8 cellular contexts compared by ENCODE assay signal in the genomic region with DNA sequence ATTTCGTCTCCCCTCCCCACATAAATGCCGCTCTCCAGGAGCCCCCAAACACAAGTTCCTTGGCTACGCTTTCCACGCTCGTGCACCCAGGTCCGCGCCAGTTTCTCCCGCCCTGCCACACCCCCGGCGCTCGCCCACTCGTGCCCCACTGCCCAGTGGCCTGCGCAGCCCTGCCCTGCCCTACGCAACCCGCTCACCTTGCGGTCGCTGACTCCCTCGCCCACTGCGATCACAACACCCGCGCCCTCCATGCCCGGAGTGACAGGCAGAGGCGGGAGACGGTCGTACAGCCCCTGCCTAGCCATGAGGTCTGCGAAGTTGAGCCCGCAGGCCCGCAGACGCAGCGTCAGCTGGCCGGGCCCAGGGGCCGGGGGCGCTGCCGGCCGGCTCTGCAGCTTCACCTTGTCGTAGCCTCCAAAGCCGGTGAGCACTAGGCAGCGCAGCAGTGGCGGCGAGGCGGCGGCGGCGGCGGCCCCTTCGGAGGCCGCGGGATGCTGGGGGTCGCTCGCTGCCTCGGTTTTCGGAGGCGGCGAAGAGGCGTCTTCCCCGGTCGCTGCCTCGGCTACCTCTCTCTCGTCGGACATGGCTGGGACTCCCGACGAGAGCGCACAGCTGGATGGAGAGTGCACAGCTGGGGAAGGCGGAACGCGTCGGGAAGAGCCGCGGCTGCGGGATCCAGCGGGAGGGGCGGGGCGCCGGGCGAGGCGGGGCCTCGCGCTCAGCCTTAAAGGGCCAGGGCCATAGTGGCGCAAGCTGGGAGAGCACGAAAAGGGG. TPM values are rescaled to one million over a fixed set of nuclear protein-coding genes. Genes with fewer than 3 reads are reported as not detected.
A peak's percentile ranks its signal among the peaks of the same experiment; 100 is the strongest.
DNase-seq lines count a peak whose midpoint lies in the region; ATAC-seq, FAIRE-seq and TF ChIP-seq lines count a peak whose summit lies in the region.

Gene VAT1 (minus strand): TSS at position 647 of the 774 bp plus-strand sequence. CDS start 63 bp downstream, at position 584.

- peaks cover 3% of the 10 kb centered on the region for H3K27me3 Mint-ChIP-seq in neural crest cell (ENCODE audit: low read depth)

- no peaks in the 10 kb centered on the region for H3K27me3 ChIP-seq in testis

- H3K4me1 Mint-ChIP-seq in neural crest cell = peaks cover 52% of the 10 kb centered on the region

- peaks cover 22% of the 10 kb centered on the region for H3K4me1 ChIP-seq in testis

- DNase-seq in GF-D8 (lab: John Stamatoyannopoulos, UW) (peak; percentile 51), LoVo (ENCODE audit: low spot score) (peak; percentile 84), SK-N-DZ (ENCODE audit: low spot score) (peak; percentile 82), frontal cortex (ENCODE audit: low spot score in 2 of 2) (peak; percentile 85 to 87), neural crest cell (ENCODE audit: low read depth, low spot score) (peak; percentile 70), testis (peak; percentile 89)
- peak; percentile 71 for DNase-seq in activated naive CD4-positive, alpha-beta T cell treated with anti-CD3 and anti-CD28 coated beads, Interleukin-2, amount 50 U/mL, for 16 hours

- H3K4me3 ChIP-seq in testis = peak within 1 kb of the TSS; percentile 95 to 98

- no peak for ATAC-seq in HG03521 (IDR thresholded peaks at IDR 0.05; ENCODE audit: unreplicated experiment)

- TF ChIP-seq POLR2A in testis (IDR thresholded peaks at IDR 0.05) = no peak

- peak within 1 kb of the TSS; percentile 94 for H3K27ac Mint-ChIP-seq in neural crest cell (ENCODE audit: unreplicated experiment)

- TF ChIP-seq CTCF in neural crest cell (conservative IDR thresholded peaks at IDR 0.05) = no peak
- no peak for TF ChIP-seq CTCF in testis (IDR thresholded peaks at IDR 0.05)

- intact Hi-C loops in testis (cut with DNase I; ENCODE audit: low total_unique reads) = no loop called here

- WGBS in testis, 2 donors = 0 to 1% methylated on average over 19 to 56 of the region's 80 CpGs

- peak within 1 kb of the TSS; percentile 91 for H3K4me3 Mint-ChIP-seq in neural crest cell

- peak within 1 kb of the TSS; percentile 94 to 96 for H3K27ac ChIP-seq in testis

- peaks cover 2% of the 10 kb centered on the region for H3K36me3 Mint-ChIP-seq in neural crest cell (ENCODE audit: low read depth)

- no peaks in the 10 kb centered on the region for H3K9me3 ChIP-seq in testis

- H3K9me3 Mint-ChIP-seq in neural crest cell = no peaks in the 10 kb centered on the region

- FAIRE-seq in frontal cortex (lab: Jason Lieb, UNC) = no peak

- no peaks in the 10 kb centered on the region for H3K36me3 ChIP-seq in testis (ENCODE audit: low read depth, missing control alignments)

RNA-seq across cellular contexts. Expression of gene VAT1, which starts in this region (rescaled TPM):
- polyA plus RNA-seq in SK-N-DZ (2014; cell fraction: cytosol; rRNA removed) = 96.5 and 119 TPM in 2 replicates
- polyA plus RNA-seq in SK-N-DZ (2014; cell fraction: nucleus; rRNA removed) = 46.0 and 48.2 TPM in 2 replicates
- total RNA-seq in frontal cortex = 77.9 TPM
- 112 and 115 TPM in 2 replicates for total RNA-seq in neural crest cell
- 100 to 1,000 TPM; 201 to 277 TPM for total RNA-seq in testis
- polyA plus RNA-seq in testis (ENCODE audit: insufficient read depth, low read depth, low replicate concordance) = 204 TPM
